Comparison of ENCODE assay signal across 8 cellular contexts in genomic region chrX:120560842-120561633, GRCh38. TPM values are rescaled to one million over a fixed set of nuclear protein-coding genes. Genes with fewer than 3 reads are reported as not detected.
DNase-seq lines count a peak whose midpoint lies in the region; ATAC-seq and TF ChIP-seq lines count a peak whose summit lies in the region.

Gene CUL4B, minus strand, starts transcription at chrX:120560962. Its CDS starts 324 bp downstream, at chrX:120560638.

- peak within 1 kb of the TSS; percentile 99 for H3K4me3 Mint-ChIP-seq in T-helper 17 cell

- H3K4me1 ChIP-seq in left ventricle myocardium inferior, result peaks cover 34% of the 10 kb centered on the region
- H3K4me1 ChIP-seq in prostate gland (replicated peaks), result no peaks in the 10 kb centered on the region

- H3K27me3 Mint-ChIP-seq in T-helper 17 cell, result no peaks in the 10 kb centered on the region

- peaks cover 4% of the 10 kb centered on the region for H3K36me3 ChIP-seq in left ventricle myocardium inferior
- no peaks in the 10 kb centered on the region for H3K36me3 ChIP-seq in prostate gland

- H3K4me1 Mint-ChIP-seq in T-helper 17 cell, result peaks cover 9% of the 10 kb centered on the region

- DNase-seq in NCI-H1694 treated with DMSO at 0.1 percent for 48 hours (lab: John Stamatoyannopoulos, UW) (peak; percentile 89), T-helper 17 cell (peak; percentile 78 to 86 (median 82)), amygdala (lab: John Stamatoyannopoulos, UW) (peak; percentile 20 to 93 (median 84)), left ventricle myocardium inferior (peak; percentile 91), prostate gland (ENCODE audit: low spot score) (peak; percentile 89), ureter (ENCODE audit: low spot score) (peak; percentile 96)

- peaks cover 2% of the 10 kb centered on the region for H3K36me3 Mint-ChIP-seq in T-helper 17 cell (ENCODE audit: low read depth)

- ATAC-seq in HG02885 (IDR thresholded peaks at IDR 0.05; ENCODE audit: poor library complexity, unreplicated experiment), result peak; percentile 86
- ATAC-seq in T-helper 17 cell, result peak; percentile 93

- H3K27ac ChIP-seq in left ventricle myocardium inferior (replicated peaks), result peak within 1 kb of the TSS; percentile 98
- peak within 1 kb of the TSS; percentile 97 to 98 for H3K27ac ChIP-seq in prostate gland

- peak; percentile 37 for TF ChIP-seq POLR2A in GM15510 (IDR thresholded peaks at IDR 0.05; ENCODE audit: borderline replicate concordance, extremely low read depth, insufficient read length)
- TF ChIP-seq POLR2A in prostate gland (IDR thresholded peaks at IDR 0.05), result peak; percentile 49

- intact Hi-C loops in left ventricle myocardium inferior (cut with micrococcal nuclease) (no loop called here), prostate gland (cut with DNase I) (loop anchor here (1.0 kb wide), 1 partner anchor 43 kb away; the partner anchor contains the start of gene MCTS1)

- WGBS in prostate gland, result 1% methylated on average over 39 of the region's 54 CpGs

- H3K27me3 ChIP-seq in left ventricle myocardium inferior (ENCODE audit: low read depth), result no peaks in the 10 kb centered on the region
- H3K27me3 ChIP-seq in prostate gland (replicated peaks; ENCODE audit: insufficient read depth), result no peaks in the 10 kb centered on the region

- no peaks in the 10 kb centered on the region for H3K9me3 ChIP-seq in T-helper 17 cell (ENCODE audit: control insufficient read depth, low read length, poor library complexity, severe bottlenecking)
- H3K9me3 ChIP-seq in left ventricle myocardium inferior (replicated peaks), result no peaks in the 10 kb centered on the region
- H3K9me3 ChIP-seq in prostate gland, result no peaks in the 10 kb centered on the region

- no peak for TF ChIP-seq CTCF in left ventricle myocardium inferior (IDR thresholded peaks at IDR 0.05; ENCODE audit: borderline replicate concordance)
- TF ChIP-seq CTCF in prostate gland (IDR thresholded peaks at IDR 0.05), result no peak

- peak within 1 kb of the TSS; percentile 96 for H3K27ac Mint-ChIP-seq in T-helper 17 cell

- H3K4me3 ChIP-seq in left ventricle myocardium inferior (peak within 1 kb of the TSS; percentile 72), prostate gland (peak within 1 kb of the TSS; percentile 56 to 59)

RNA-seq across cellular contexts. Expression of gene CUL4B, which starts in this region (rescaled TPM):
- total RNA-seq in T-helper 17 cell, result 10 to 100 TPM; 32.4 to 33.9 TPM
- total RNA-seq in left ventricle myocardium inferior, result 18.9 TPM
- total RNA-seq in prostate gland, result 10 to 100 TPM; 30.5 to 92.3 TPM
- 40.1 TPM for total RNA-seq in ureter

Comparison
In these comparisons a context has a peak if more than half of its experiments do, and no peak if none do; other contexts are left out.
1. Peak in every context shown above with its lines: DNase-seq, ATAC-seq, H3K4me3 ChIP-seq and H3K27ac ChIP-seq.